In the genomic region with DNA sequence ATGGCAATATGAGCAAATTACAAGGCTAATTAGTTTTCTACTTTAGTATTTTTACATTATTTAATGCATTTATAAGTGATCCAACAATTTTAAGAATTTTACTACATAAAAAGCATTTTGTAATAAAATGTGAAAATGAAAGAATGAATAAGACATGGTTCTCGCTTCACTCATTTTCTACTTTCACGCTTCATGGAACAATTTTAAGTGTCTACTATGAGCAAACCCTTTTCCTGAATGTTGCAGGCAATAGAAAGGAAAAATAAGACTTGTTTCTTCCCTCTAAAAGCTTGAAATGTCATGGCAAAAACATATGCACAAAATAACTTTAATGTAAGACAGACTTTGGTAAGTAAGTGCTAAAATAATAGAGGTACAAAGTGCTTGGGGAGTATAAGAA, we compare ENCODE assay signal across 13 cellular contexts.
"Had no signal": no experiment of that assay in that cellular context is flagged by ENCODE, and none has a peak within 500 bp of the region (broad histone marks: within the 10 kb centered on the region; RNA-seq: fewer than 3 reads in every experiment).

No MANE protein-coding gene starts in this region.

- H3K4me3 ChIP-seq: adrenal gland, coronary artery, SK-N-MC, upper lobe of left lung had no signal

- H3K9me3 ChIP-seq: adrenal gland, upper lobe of left lung had no signal

- DNase-seq: activated B cell treated with CpG ODN at 0.5 μM for 24 hours; activated CD4-positive, alpha-beta T cell treated with anti-CD3 and anti-CD28 coated beads, Interleukin-2, amount 50 U/mL, for 48 hours; activated CD8-positive, alpha-beta memory T cell treated with anti-CD3 and anti-CD28 coated beads, Interleukin-2, amount 10 ng/mL, durations not matched to agents 7 days and 5 days; activated T-cell treated with anti-CD3 and anti-CD28 coated beads, Interleukin-2, amount 50 U/mL, for 48 hours; adrenal gland; central memory CD4-positive, alpha-beta T cell; effector CD4-positive, alpha-beta T cell; kidney; midbrain; T-helper 2 cell; upper lobe of left lung had no signal

- H3K36me3 ChIP-seq: adrenal gland, upper lobe of left lung had no signal

- H3K36me3 Mint-ChIP-seq: activated CD8-positive, alpha-beta memory T cell treated with anti-CD3 and anti-CD28 coated beads, Interleukin-2, amount 10 ng/mL, durations not matched to agents 7 days and 5 days had no signal

- H3K4me1 ChIP-seq: adrenal gland, upper lobe of left lung had no signal

- H3K27me3 ChIP-seq: upper lobe of left lung had no signal

- H3K27me3 Mint-ChIP-seq: activated B cell treated with CpG ODN at 0.5 μM for 24 hours had no signal

- H3K4me1 Mint-ChIP-seq: activated B cell treated with CpG ODN at 0.5 μM for 24 hours; activated CD8-positive, alpha-beta memory T cell treated with anti-CD3 and anti-CD28 coated beads, Interleukin-2, amount 10 ng/mL, durations not matched to agents 7 days and 5 days had no signal

- ATAC-seq: activated CD8-positive, alpha-beta memory T cell treated with anti-CD3 and anti-CD28 coated beads, Interleukin-2, amount 10 ng/mL, durations not matched to agents 7 days and 5 days had no signal

- H3K4me3 Mint-ChIP-seq: activated B cell treated with CpG ODN at 0.5 μM for 24 hours; activated CD8-positive, alpha-beta memory T cell treated with anti-CD3 and anti-CD28 coated beads, Interleukin-2, amount 10 ng/mL, durations not matched to agents 7 days and 5 days had no signal

- H3K27ac Mint-ChIP-seq: activated B cell treated with CpG ODN at 0.5 μM for 24 hours; activated CD8-positive, alpha-beta memory T cell treated with anti-CD3 and anti-CD28 coated beads, Interleukin-2, amount 10 ng/mL, durations not matched to agents 7 days and 5 days had no signal

- H3K9me3 Mint-ChIP-seq: activated B cell treated with CpG ODN at 0.5 μM for 24 hours had no signal

- H3K27ac ChIP-seq: adrenal gland, coronary artery, SK-N-MC, upper lobe of left lung had no signal
